Comparison of ENCODE assay signal across 27 cellular contexts in genomic region chr5:115150512-115150911, GRCh38. TPM values are rescaled to one million over a fixed set of nuclear protein-coding genes. Genes with fewer than 3 reads are reported as not detected.
"Had no signal": no experiment of that assay in that cellular context is flagged by ENCODE, and none has a peak within 500 bp of the region (broad histone marks: within the 10 kb centered on the region; RNA-seq: fewer than 3 reads in every experiment).

No MANE protein-coding gene starts in this region.

- H3K27me3 ChIP-seq: colonic mucosa, heart left ventricle, hepatocyte, left lung, ovary, sigmoid colon, stomach, thyroid gland, vagina had no signal

- H3K9me3 ChIP-seq: colonic mucosa, gastrocnemius medialis, ovary, psoas muscle, thyroid gland, vagina had no signal

- DNase-seq: colonic mucosa; dermis blood vessel endothelial cell; effector memory CD4-positive, alpha-beta T cell; foreskin fibroblast; gastrocnemius medialis; heart left ventricle; left cardiac atrium; mesenchymal stem cell; midbrain; naive thymus-derived CD4-positive, alpha-beta T cell; occipital lobe; ovary; posterior cingulate gyrus; psoas muscle; right cardiac atrium; sigmoid colon; stimulated activated CD4-positive, alpha-beta T cell treated with anti-CD3 and anti-CD28 coated beads, Interleukin-2, amount 100 ng/mL, for 24 hours; stimulated activated CD4-positive, alpha-beta T cell treated with anti-CD3 and anti-CD28 coated beads, Interleukin-4, amount 100 ng/mL, for 24 hours; stimulated activated naive CD4-positive, alpha-beta T cell treated with Interleukin-2 at 50 U/mL for 16 hours; stomach; thyroid gland; trophoblast cell had no signal

- H3K36me3 Mint-ChIP-seq: stimulated activated effector memory CD8-positive, alpha-beta T cell treated with anti-CD3 and anti-CD28 coated beads, Interleukin-12 subunit alpha, Interleukin-12 subunit beta, amount 100 ng/mL, for 72 hours had no signal

- H3K79me2 ChIP-seq: hepatocyte had no signal

- H3K4me3 ChIP-seq: colonic mucosa, gastrocnemius medialis, heart left ventricle, hepatocyte, left lung, ovary, psoas muscle, sigmoid colon, stomach, thyroid gland, vagina had no signal

- H3K36me3 ChIP-seq: colonic mucosa, gastrocnemius medialis, heart left ventricle, left lung, ovary, sigmoid colon, stomach, thyroid gland, vagina had no signal

- H3K4me3 Mint-ChIP-seq: naive thymus-derived CD4-positive, alpha-beta T cell; nephron; stimulated activated effector memory CD8-positive, alpha-beta T cell treated with anti-CD3 and anti-CD28 coated beads, Interleukin-12 subunit alpha, Interleukin-12 subunit beta, amount 100 ng/mL, for 72 hours had no signal

- H2AFZ ChIP-seq: hepatocyte had no signal

- H3K27ac ChIP-seq: colonic mucosa, gastrocnemius medialis, heart left ventricle, hepatocyte, left lung, ovary, psoas muscle, sigmoid colon, stomach, thyroid gland, vagina had no signal

- H3K4me1 Mint-ChIP-seq: naive thymus-derived CD4-positive, alpha-beta T cell; nephron had no signal

- H3K4me1 ChIP-seq: colonic mucosa, gastrocnemius medialis, heart left ventricle, left lung, psoas muscle, sigmoid colon, stomach, thyroid gland, vagina had no signal

- H3K27ac Mint-ChIP-seq: naive thymus-derived CD4-positive, alpha-beta T cell; nephron; stimulated activated effector memory CD8-positive, alpha-beta T cell treated with anti-CD3 and anti-CD28 coated beads, Interleukin-12 subunit alpha, Interleukin-12 subunit beta, amount 100 ng/mL, for 72 hours had no signal

- H3K4me2 ChIP-seq: hepatocyte had no signal

RNA-seq across cellular contexts. Expression of gene TRIM36, which starts 19.2 kb away (rescaled TPM):
- polyA plus RNA-seq: naive thymus-derived CD4-positive, alpha-beta T cell had no signal
